Comparison of ENCODE assay signal across 8 cellular contexts in the genomic region with DNA sequence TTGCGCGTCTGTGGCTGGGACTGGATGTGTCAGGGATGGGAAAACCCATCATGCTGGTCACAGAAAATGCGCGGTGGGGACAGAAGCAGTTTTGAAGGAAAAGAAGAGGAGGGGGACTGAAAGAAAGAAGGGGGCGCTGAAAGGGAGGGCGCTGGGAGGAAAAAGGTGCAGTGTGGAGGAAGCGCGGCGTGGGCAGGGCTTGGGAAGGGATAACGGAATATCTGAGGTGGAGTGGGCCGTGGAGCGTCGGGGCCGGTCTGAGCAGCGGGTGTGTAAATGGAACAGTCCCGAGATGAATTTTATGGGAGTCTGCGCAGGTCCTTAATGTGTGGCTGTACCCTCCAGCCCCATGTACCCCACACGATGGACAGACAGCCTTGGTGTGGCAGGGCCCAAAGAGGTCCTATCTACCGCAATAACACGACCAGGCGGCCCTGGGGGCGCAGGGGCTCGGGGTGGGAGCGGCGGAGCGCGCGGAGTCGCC. TPM values are rescaled to one million over a fixed set of nuclear protein-coding genes. Genes with fewer than 3 reads are reported as not detected.
DNase-seq lines count a peak whose midpoint lies in the region; ATAC-seq and TF ChIP-seq lines count a peak whose summit lies in the region.

No MANE protein-coding gene starts in this region.

- peak overlapping the region in 1 of 2 donors; percentile 69 for H3K4me3 ChIP-seq in CD4-positive, alpha-beta memory T cell (ENCODE audit: low read length in 2 of 2)
- H3K4me3 ChIP-seq in suprapubic skin = peak overlapping the region; percentile 81

- TF ChIP-seq CTCF in suprapubic skin (IDR thresholded peaks at IDR 0.05) (peak in 1 of 2 donors; percentile 4), GM13976 (IDR thresholded peaks at IDR 0.05; ENCODE audit: borderline replicate concordance, control extremely low read depth, extremely low read depth, insufficient read depth, missing control alignments) (no peak)

- H3K4me1 Mint-ChIP-seq in CD4-positive, alpha-beta memory T cell = peaks cover 7 to 36% (median 21%) of the 10 kb centered on the region in 4 donors
- peaks cover 35% of the 10 kb centered on the region for H3K4me1 Mint-ChIP-seq in activated naive CD8-positive, alpha-beta T cell (ENCODE audit: low read depth)
- H3K4me1 Mint-ChIP-seq in immature natural killer cell = peaks cover 17 to 32% of the 10 kb centered on the region in 2 donors

- H3K4me1 ChIP-seq in CD4-positive, alpha-beta memory T cell (ENCODE audit: insufficient read depth, low read length) = peaks cover 29% of the 10 kb centered on the region
- peaks cover 98% of the 10 kb centered on the region for H3K4me1 ChIP-seq in suprapubic skin

- H3K36me3 ChIP-seq in CD4-positive, alpha-beta memory T cell (ENCODE audit: insufficient read depth, low read length) = no peaks in the 10 kb centered on the region
- no peaks in the 10 kb centered on the region for H3K36me3 ChIP-seq in suprapubic skin

- WGBS in suprapubic skin = 7% methylated on average over 19 of the region's 29 CpGs

- TF ChIP-seq POLR2A in suprapubic skin (IDR thresholded peaks at IDR 0.05) = no peak

- peak overlapping the region; percentile 58 to 93 (median 85) for H3K4me3 Mint-ChIP-seq in CD4-positive, alpha-beta memory T cell
- peak overlapping the region; percentile 87 for H3K4me3 Mint-ChIP-seq in activated naive CD8-positive, alpha-beta T cell
- peak overlapping the region; percentile 72 to 84 (median 81) for H3K4me3 Mint-ChIP-seq in immature natural killer cell

- intact Hi-C loops in CD4-positive, alpha-beta memory T cell (cut with micrococcal nuclease) = loop anchor here (1.0 to 2.0 kb wide), 3 partner anchors 14 to 34 kb away; a partner anchor contains a TSS

- no peaks in the 10 kb centered on the region for H3K9me3 Mint-ChIP-seq in CD4-positive, alpha-beta memory T cell
- H3K9me3 Mint-ChIP-seq in activated naive CD8-positive, alpha-beta T cell (ENCODE audit: low read depth) = no peaks in the 10 kb centered on the region
- no peaks in the 10 kb centered on the region for H3K9me3 Mint-ChIP-seq in immature natural killer cell

- DNase-seq in CD4-positive, alpha-beta memory T cell = no peak
- no peak for DNase-seq in immature natural killer cell
- peak in 1 of 2 donors; percentile 83 for DNase-seq in suprapubic skin (ENCODE audit: low spot score in 2 of 2)
- DNase-seq in SIG-M5 (lab: John Stamatoyannopoulos, UW) = no peak
- no peak for DNase-seq in GM13976 (ENCODE audit: low spot score)

- in situ Hi-C loops in GM13976 (cut with MboI; ENCODE audit: low sequenced_read_pairs, unreplicated experiment) = no loop called here

- POLR2A ChIA-PET in CD4-positive, alpha-beta memory T cell (lab: Charles Lee; ENCODE audit: partially characterized antibody) = interaction anchor here (2.5 to 5.3 kb wide), 4 partner anchors 14 to 33 kb away, joined by 9 to 72 read pairs (median 18); a partner anchor contains a TSS

- no peak overlapping the region for H3K27ac ChIP-seq in CD4-positive, alpha-beta memory T cell (ENCODE audit: low read depth, low read length)
- H3K27ac ChIP-seq in suprapubic skin = peak overlapping the region; percentile 92

- H3K9me3 ChIP-seq in CD4-positive, alpha-beta memory T cell (ENCODE audit: control insufficient read depth in 1 of 2, low read length in 2 of 2) = no peaks in the 10 kb centered on the region
- no peaks in the 10 kb centered on the region for H3K9me3 ChIP-seq in suprapubic skin

- no peak for TF ChIP-seq EP300 in suprapubic skin (IDR thresholded peaks at IDR 0.05)

- CTCF ChIA-PET in CD4-positive, alpha-beta memory T cell (lab: Charles Lee; ENCODE audit: partially characterized antibody) = interaction anchor here (1.0 to 6.8 kb wide), 7 partner anchors 13 to 119 kb away, joined by 3 to 84 read pairs (median 4); a partner anchor contains a TSS

- no peaks in the 10 kb centered on the region for H3K36me3 Mint-ChIP-seq in CD4-positive, alpha-beta memory T cell
- no peaks in the 10 kb centered on the region for H3K36me3 Mint-ChIP-seq in activated naive CD8-positive, alpha-beta T cell
- H3K36me3 Mint-ChIP-seq in immature natural killer cell = no peaks in the 10 kb centered on the region

- no peaks in the 10 kb centered on the region for H3K27me3 ChIP-seq in CD4-positive, alpha-beta memory T cell (ENCODE audit: insufficient read depth, low read length)
- H3K27me3 ChIP-seq in suprapubic skin = no peaks in the 10 kb centered on the region

- peak overlapping the region in 6 of 7 donors; percentile 30 to 86 (median 66) for H3K27ac Mint-ChIP-seq in CD4-positive, alpha-beta memory T cell
- H3K27ac Mint-ChIP-seq in activated naive CD8-positive, alpha-beta T cell = peak overlapping the region; percentile 68
- no peak overlapping the region for H3K27ac Mint-ChIP-seq in immature natural killer cell

- ATAC-seq in HG02981 (IDR thresholded peaks at IDR 0.05; ENCODE audit: unreplicated experiment) = peak; percentile 1
- no peak for ATAC-seq in HG03571 (IDR thresholded peaks at IDR 0.05; ENCODE audit: unreplicated experiment)

- peaks cover 2 to 7% of the 10 kb centered on the region in 2 donors for H3K27me3 Mint-ChIP-seq in CD4-positive, alpha-beta memory T cell
- H3K27me3 Mint-ChIP-seq in activated naive CD8-positive, alpha-beta T cell = peaks cover 2% of the 10 kb centered on the region
- H3K27me3 Mint-ChIP-seq in immature natural killer cell (ENCODE audit: low read depth in 3 of 3) = peaks cover 9 to 13% (median 11%) of the 10 kb centered on the region in 3 donors

RNA-seq across cellular contexts. Expression of a gene that starts 0.4 kb away (rescaled TPM):
- 1 to 10 TPM; 2.1 to 3.1 TPM for total RNA-seq in CD4-positive, alpha-beta memory T cell
- polyA plus RNA-seq in CD4-positive, alpha-beta memory T cell = 1 to 10 TPM; 3.4 to 3.7 TPM
- polyA plus RNA-seq in immature natural killer cell = 1 to 10 TPM; 1.5 to 3.0 (median 1.8) TPM
- 100 to 1,000 TPM in 1 of 4 donors, 10 to 100 TPM in 3; 61.7 to 133 (median 75.3) TPM for total RNA-seq in suprapubic skin

RNA-seq across cellular contexts. Expression of a gene that starts 6.3 kb away (rescaled TPM):
- total RNA-seq in CD4-positive, alpha-beta memory T cell = not detected
- not detected for polyA plus RNA-seq in CD4-positive, alpha-beta memory T cell
- polyA plus RNA-seq in immature natural killer cell = not detected
- total RNA-seq in suprapubic skin = not detected

RNA-seq across cellular contexts. Expression of a gene that starts 23.9 kb away (rescaled TPM):
- 100 to 1,000 TPM; 303 to 324 TPM for total RNA-seq in CD4-positive, alpha-beta memory T cell
- polyA plus RNA-seq in CD4-positive, alpha-beta memory T cell = 100 to 1,000 TPM; 384 to 432 TPM
- polyA plus RNA-seq in immature natural killer cell = 100 to 1,000 TPM; 185 to 309 (median 280) TPM
- total RNA-seq in suprapubic skin = 100 to 1,000 TPM; 450 to 830 (median 678) TPM

RNA-seq across cellular contexts. Expression of a gene that starts 34.3 kb away (rescaled TPM):
- 10 to 100 TPM; 20.7 to 20.9 TPM for total RNA-seq in CD4-positive, alpha-beta memory T cell
- 10 to 100 TPM; 41.6 to 65.3 TPM for polyA plus RNA-seq in CD4-positive, alpha-beta memory T cell
- polyA plus RNA-seq in immature natural killer cell = 100 to 1,000 TPM in 1 of 3 donors, 10 to 100 TPM in 2; 64.1 to 119 (median 69.1) TPM
- 10 to 100 TPM; 26.2 to 38.5 (median 30.9) TPM for total RNA-seq in suprapubic skin

RNA-seq across cellular contexts. Expression of a gene that starts 42.3 kb away (rescaled TPM):
- 10 to 100 TPM; 12.7 to 15.0 TPM for total RNA-seq in CD4-positive, alpha-beta memory T cell
- 1 to 10 TPM; 8.0 to 8.3 TPM for polyA plus RNA-seq in CD4-positive, alpha-beta memory T cell
- polyA plus RNA-seq in immature natural killer cell = 1 to 10 TPM; 3.8 to 8.4 (median 8.3) TPM
- total RNA-seq in suprapubic skin = 10 to 100 TPM; 12.9 to 25.0 (median 16.1) TPM

Comparison
In these comparisons a context has a peak if more than half of its experiments do, and no peak if none do; other contexts are left out.
1. H3K27ac Mint-ChIP-seq: peak in CD4-positive, alpha-beta memory T cell (6 of 7) and activated naive CD8-positive, alpha-beta T cell (single experiment); none in immature natural killer cell (0 of 6).
2. RNA of a gene that starts 0.4 kb away (total RNA-seq): 61.7 to 133 TPM in suprapubic skin; 2.1 to 3.1 TPM in CD4-positive, alpha-beta memory T cell; every median in the first group is over 10 times any median in the second.
3. Peak in every context shown above with its lines, with median percentiles within 50 percentile points of each other: H3K4me3 Mint-ChIP-seq.